Comparison of ENCODE assay signal across 7 cellular contexts in genomic region chr1:153922076-153922837, GRCh38. TPM values are rescaled to one million over a fixed set of nuclear protein-coding genes. Genes with fewer than 3 reads are reported as not detected.
A peak's percentile ranks its signal among the peaks of the same experiment; 100 is the strongest.
DNase-seq lines count a peak whose midpoint lies in the region; ATAC-seq, FAIRE-seq and TF ChIP-seq lines count a peak whose summit lies in the region.

No MANE protein-coding gene starts in this region.

- H3K9ac ChIP-seq in mammary epithelial cell (ENCODE audit: insufficient read depth, low read length) (peak overlapping the region; percentile 92), HepG2 (ENCODE audit: insufficient read depth, low read depth, low read length) (peak overlapping the region; percentile 84)

- H2AFZ ChIP-seq in mammary epithelial cell (ENCODE audit: low read depth, low read length) (peak overlapping the region; percentile 80), HepG2 (ENCODE audit: low read length) (no peak overlapping the region)

- H3K27ac ChIP-seq in mammary epithelial cell (ENCODE audit: insufficient read depth, low read depth, low read length) (peak overlapping the region; percentile 82), HepG2 (ENCODE audit: extremely low read length, insufficient read depth, low read length) (peak overlapping the region; percentile 83)

- intact Hi-C loops in mammary epithelial cell (cut with micrococcal nuclease) (loop anchor here (5.0 kb wide), 1 partner anchor 115 kb away; no protein-coding TSS in a partner anchor), HepG2 (cut with micrococcal nuclease; ENCODE audit: unreplicated experiment) (loop anchor here (5.0 kb wide), 1 partner anchor 35 kb away; the partner anchor contains the start of gene CRTC2)

- TF ChIP-seq POLR2A in HepG2 (IDR thresholded peaks at IDR 0.05; ENCODE audit: insufficient read depth in 1 of 2, low read depth in 2 of 2, low read length in 2 of 2), result no peak

- peak overlapping the region; percentile 94 for H3K4me3 ChIP-seq in GM12865 (ENCODE audit: low read depth, low read length)
- H3K4me3 ChIP-seq in mammary epithelial cell (replicated peaks in 1 of 3; ENCODE audit: insufficient read depth in 1 of 3, low read depth in 2 of 3, low read length in 3 of 3), result peak overlapping the region; percentile 80 to 93 (median 88)
- peak overlapping the region; percentile 74 to 80 (median 79) for H3K4me3 ChIP-seq in HepG2 (replicated peaks in 1 of 3; ENCODE audit: insufficient read depth in 1 of 3, low read depth in 2 of 3, low read length in 3 of 3)

- peak; percentile 86 for DNase-seq in GM12865 (ENCODE audit: low read depth)
- peak; percentile 28 for DNase-seq in HTR-8/SVneo (ENCODE audit: insufficient read length, low spot score)
- DNase-seq in SKM-1 (lab: John Stamatoyannopoulos, UW; ENCODE audit: unreplicated experiment), result peak; percentile 87
- peak; percentile 74 for DNase-seq in mammary epithelial cell
- peak; percentile 51 for DNase-seq in HepG2 (ENCODE audit: low spot score)
- DNase-seq in stimulated activated CD8-positive, alpha-beta memory T cell treated with anti-CD3 and anti-CD28 coated beads, Interleukin-12 subunit alpha, Interleukin-12 subunit beta, amount 100 ng/mL, for 1 hour (ENCODE audit: low read depth), result peak; percentile 37

- ATAC-seq in GM21381 (IDR thresholded peaks at IDR 0.05; ENCODE audit: unreplicated experiment), result peak; percentile 25
- ATAC-seq in HepG2, result peak; percentile 65

- H3K36me3 ChIP-seq in mammary epithelial cell (ENCODE audit: insufficient read depth, low read length) (peaks cover 3% of the 10 kb centered on the region), HepG2 (replicated peaks in 1 of 2; ENCODE audit: control insufficient read depth in 1 of 2, insufficient read depth in 2 of 2, low read length in 2 of 2) (peaks cover 0 to 3% of the 10 kb centered on the region in 2 experiments; a peak in 2 of 5 replicates)

- TF ChIP-seq RAD21 in HepG2 (CRISPR knock-in tag; IDR thresholded peaks at IDR 0.05), result no peak

- H3K4me1 ChIP-seq in mammary epithelial cell (ENCODE audit: insufficient read depth, low read length) (peaks cover 26% of the 10 kb centered on the region), HepG2 (ENCODE audit: insufficient read depth, low read length) (peaks cover 37% of the 10 kb centered on the region)

- peak overlapping the region; percentile 85 for H3K4me2 ChIP-seq in mammary epithelial cell (ENCODE audit: insufficient read depth, low read depth, low read length)
- H3K4me2 ChIP-seq in HepG2 (ENCODE audit: low read depth, low read length), result peak overlapping the region; percentile 90

- CTCF ChIA-PET in mammary epithelial cell (lab: Charles Lee; ENCODE audit: low non-redundant PET) (interaction anchor here (0.6 kb wide), 2 partner anchors 31 to 95 kb away, joined by 4 read pairs; no protein-coding TSS in a partner anchor), HepG2 (lab: Yijun Ruan, JAX; ENCODE audit: low intra/inter-chr PET ratio, low total read pairs) (no interaction called here)

- WGBS in mammary epithelial cell (ENCODE audit: low coverage, missing lambda C conversion rate), result 0% methylated on average over 9 of the region's 68 CpGs
- 2% methylated on average over 47 of the region's 68 CpGs for WGBS in HepG2 (ENCODE audit: low lambda C conversion rate)

- TF ChIP-seq CTCF in GM12865 (IDR thresholded peaks at IDR 0.05; ENCODE audit: insufficient read depth, low read depth, low read length, missing control alignments) (peak; percentile 14), mammary epithelial cell (conservative IDR thresholded peaks at IDR 0.05 in 1 of 2, IDR thresholded peaks at IDR 0.05 in 1 of 2; ENCODE audit: extremely low read depth in 1 of 2, insufficient read depth in 1 of 2, low read depth in 1 of 2, low read length in 2 of 2) (peak in 1 of 2 donors; percentile 45), HepG2 (CRISPR knock-in tag; IDR thresholded peaks at IDR 0.05) (peak; percentile 52)

- H3K27me3 ChIP-seq in mammary epithelial cell (ENCODE audit: insufficient read depth, low read length) (no peaks in the 10 kb centered on the region), HepG2 (ENCODE audit: control insufficient read depth in 1 of 2, insufficient read depth in 2 of 2, low read length in 2 of 2) (no peaks in the 10 kb centered on the region; a peak in 2 of 5 replicates)

- H3K79me2 ChIP-seq in mammary epithelial cell (ENCODE audit: insufficient read depth, low read length) (peaks cover 49% of the 10 kb centered on the region), HepG2 (ENCODE audit: insufficient read depth, low read length) (peaks cover 45% of the 10 kb centered on the region)

- dilution Hi-C loops in mammary epithelial cell (cut with HindIII; ENCODE audit: low sequenced_read_pairs), result loop anchor here (5.0 kb wide), 3 partner anchors 35 to 110 kb away; no protein-coding TSS in a partner anchor

- in situ Hi-C loops in mammary epithelial cell (cut with MboI; ENCODE audit: low sequenced_read_pairs in 2 of 2), result no loop called here
- in situ Hi-C loops in HepG2 (cut with HindIII; ENCODE audit: extremely low pct_ligation_motif_present, low pct_unique_long_range_greater_than_20kb), result no loop called here

- FAIRE-seq in HTR-8/SVneo (lab: Jason Lieb, UNC) (no peak), HepG2 (lab: Jason Lieb, UNC) (no peak)

- BruUV-seq in mammary epithelial cell (replicated peaks; lab: Mats Ljungman, UMichigan), result no TSS peak
- BruUV-seq in HepG2 (replicated peaks; lab: Mats Ljungman, UMichigan), result no TSS peak

- H4K20me1 ChIP-seq in mammary epithelial cell (ENCODE audit: insufficient read depth, low read length), result no peaks in the 10 kb centered on the region
- peaks cover 26% of the 10 kb centered on the region for H4K20me1 ChIP-seq in HepG2 (ENCODE audit: insufficient read depth, low read length)

- TF ChIP-seq EP300 in HepG2 (IDR thresholded peaks at IDR 0.05; ENCODE audit: low read depth in 2 of 2, low read length in 2 of 2) (no peak), HepG2 (CRISPR knock-in tag; IDR thresholded peaks at IDR 0.05; ENCODE audit: borderline replicate concordance) (no peak)

- H3K9me3 ChIP-seq in mammary epithelial cell (replicated peaks; ENCODE audit: insufficient read depth, low read length), result no peaks in the 10 kb centered on the region
- no peaks in the 10 kb centered on the region for H3K9me3 ChIP-seq in HepG2 (ENCODE audit: low read length)

- POLR2A ChIA-PET in HepG2 (lab: Yijun Ruan, JAX), result interaction anchor here (1.0 to 3.5 kb wide), 12 partner anchors 8 to 147 kb away, joined by 3 to 28 read pairs (median 12); partner anchors contain the start of genes CREB3L4, DENND4B, JTB and RPS27

RNA-seq across cellular contexts. Expression of gene GATAD2B, which starts 0.5 kb away (rescaled TPM):
- 10 to 100 TPM; 13.7 to 52.7 TPM for total RNA-seq in mammary epithelial cell
- polyA plus RNA-seq in mammary epithelial cell, result 6.4 TPM
- polyA minus RNA-seq in mammary epithelial cell, result 57.0 TPM
- total RNA-seq in HepG2 (2016; rRNA removed; fragmentation: Illumina TruSeq; extraction: Trizol), result 3.2 and 5.3 TPM in 2 replicates
- 2.7 and 3.0 TPM in 2 replicates for total RNA-seq in HepG2 (2016; cell fraction: cytosol; rRNA removed; fragmentation: Illumina TruSeq; extraction: Trizol; ENCODE audit: low read depth)
- total RNA-seq in HepG2 (2016; cell fraction: insoluble cytoplasmic fraction; rRNA removed; fragmentation: Illumina TruSeq; extraction: Trizol), result 2.9 and 4.8 TPM in 2 replicates
- total RNA-seq in HepG2 (2016; cell fraction: membrane; rRNA removed; fragmentation: Illumina TruSeq; extraction: Trizol), result 2.6 and 2.9 TPM in 2 replicates
- 5.6 and 7.4 TPM in 2 replicates for total RNA-seq in HepG2 (2016; cell fraction: nucleus; rRNA removed; fragmentation: Illumina TruSeq; extraction: Trizol)
- 5.1 and 5.2 TPM in 2 replicates for polyA plus RNA-seq in HepG2 (2011; rRNA removed)
- polyA plus RNA-seq in HepG2 (2011; cell fraction: cytosol; rRNA removed), result 2.3 and 2.4 TPM in 2 replicates
- 6.7 and 6.9 TPM in 2 replicates for polyA plus RNA-seq in HepG2 (2011; cell fraction: nucleus; rRNA removed)
- 5.4 and 5.6 TPM in 2 replicates for polyA plus RNA-seq in HepG2 (2012)
- polyA plus RNA-seq in HepG2 (2016; cell fraction: cytosol; fragmentation: Illumina TruSeq; extraction: Trizol; ENCODE audit: low read depth), result 0.17 TPM in 2 replicates
- polyA plus RNA-seq in HepG2 (2016; cell fraction: insoluble cytoplasmic fraction; fragmentation: Illumina TruSeq; extraction: Trizol; ENCODE audit: low read depth), result 4.0 and 4.9 TPM in 2 replicates
- 0.62 and 0.83 TPM in 2 replicates for polyA plus RNA-seq in HepG2 (2016; cell fraction: membrane; fragmentation: Illumina TruSeq; extraction: Trizol; ENCODE audit: low read depth)
- polyA plus RNA-seq in HepG2 (2016; cell fraction: nucleus; fragmentation: Illumina TruSeq; extraction: Trizol; ENCODE audit: insufficient read depth, low read depth), result 7.9 and 9.9 TPM in 2 replicates
- 8.7 and 32.1 TPM in 2 replicates for polyA minus RNA-seq in HepG2 (2011; rRNA and poly(A)+ RNA removed; ENCODE audit: low replicate concordance)
- 8.6 and 11.1 TPM in 2 replicates for polyA minus RNA-seq in HepG2 (2011; cell fraction: cytosol; rRNA and poly(A)+ RNA removed)
- 7.9 and 9.0 TPM in 2 replicates for polyA minus RNA-seq in HepG2 (2011; cell fraction: nucleus; rRNA and poly(A)+ RNA removed)

RNA-seq across cellular contexts. Expression of gene DENND4B, which starts 24.3 kb away (rescaled TPM):
- 10 to 100 TPM; 12.3 to 36.9 TPM for total RNA-seq in mammary epithelial cell
- 21.3 TPM for polyA plus RNA-seq in mammary epithelial cell
- 7.8 TPM for polyA minus RNA-seq in mammary epithelial cell
- 8.7 and 15.1 TPM in 2 replicates for total RNA-seq in HepG2 (2016; rRNA removed; fragmentation: Illumina TruSeq; extraction: Trizol)
- 9.7 and 9.9 TPM in 2 replicates for total RNA-seq in HepG2 (2016; cell fraction: cytosol; rRNA removed; fragmentation: Illumina TruSeq; extraction: Trizol; ENCODE audit: low read depth)
- total RNA-seq in HepG2 (2016; cell fraction: insoluble cytoplasmic fraction; rRNA removed; fragmentation: Illumina TruSeq; extraction: Trizol), result 7.7 and 18.1 TPM in 2 replicates
- 7.2 and 8.2 TPM in 2 replicates for total RNA-seq in HepG2 (2016; cell fraction: membrane; rRNA removed; fragmentation: Illumina TruSeq; extraction: Trizol)
- 23.7 and 25.9 TPM in 2 replicates for total RNA-seq in HepG2 (2016; cell fraction: nucleus; rRNA removed; fragmentation: Illumina TruSeq; extraction: Trizol)
- 20.3 and 24.3 TPM in 2 replicates for polyA plus RNA-seq in HepG2 (2011; rRNA removed)
- polyA plus RNA-seq in HepG2 (2011; cell fraction: cytosol; rRNA removed), result 6.5 and 10.3 TPM in 2 replicates
- 178 and 239 TPM in 2 replicates for polyA plus RNA-seq in HepG2 (2011; cell fraction: nucleus; rRNA removed)
- polyA plus RNA-seq in HepG2 (2012), result 17.2 and 21.8 TPM in 2 replicates
- 1.4 and 1.6 TPM in 2 replicates for polyA plus RNA-seq in HepG2 (2016; cell fraction: cytosol; fragmentation: Illumina TruSeq; extraction: Trizol; ENCODE audit: low read depth)
- 10.3 and 15.7 TPM in 2 replicates for polyA plus RNA-seq in HepG2 (2016; cell fraction: insoluble cytoplasmic fraction; fragmentation: Illumina TruSeq; extraction: Trizol; ENCODE audit: low read depth)
- 4.1 and 5.2 TPM in 2 replicates for polyA plus RNA-seq in HepG2 (2016; cell fraction: membrane; fragmentation: Illumina TruSeq; extraction: Trizol; ENCODE audit: low read depth)
- 75.3 and 79.3 TPM in 2 replicates for polyA plus RNA-seq in HepG2 (2016; cell fraction: nucleus; fragmentation: Illumina TruSeq; extraction: Trizol; ENCODE audit: insufficient read depth, low read depth)
- 60.1 and 65.7 TPM in 2 replicates for polyA minus RNA-seq in HepG2 (2011; rRNA and poly(A)+ RNA removed; ENCODE audit: low replicate concordance)
- polyA minus RNA-seq in HepG2 (2011; cell fraction: cytosol; rRNA and poly(A)+ RNA removed), result 7.4 and 8.5 TPM in 2 replicates
- polyA minus RNA-seq in HepG2 (2011; cell fraction: nucleus; rRNA and poly(A)+ RNA removed), result 66.1 and 70.7 TPM in 2 replicates

RNA-seq across cellular contexts. Expression of gene CRTC2, which starts 36.2 kb away (rescaled TPM):
- total RNA-seq in mammary epithelial cell (10 to 100 TPM in 1 of 2 donors, 1 to 10 TPM in 1; 6.0 to 31.7 TPM), HepG2 (2016; rRNA removed; fragmentation: Illumina TruSeq; extraction: Trizol) (4.0 and 6.1 TPM in 2 replicates)
- polyA plus RNA-seq in mammary epithelial cell (16.8 TPM), HepG2 (2011; rRNA removed) (24.2 and 26.7 TPM in 2 replicates)
- 37.2 TPM for polyA minus RNA-seq in mammary epithelial cell
- 3.0 and 4.2 TPM in 2 replicates for total RNA-seq in HepG2 (2016; cell fraction: cytosol; rRNA removed; fragmentation: Illumina TruSeq; extraction: Trizol; ENCODE audit: low read depth)
- total RNA-seq in HepG2 (2016; cell fraction: insoluble cytoplasmic fraction; rRNA removed; fragmentation: Illumina TruSeq; extraction: Trizol), result 3.1 and 5.5 TPM in 2 replicates
- 5.2 and 6.7 TPM in 2 replicates for total RNA-seq in HepG2 (2016; cell fraction: membrane; rRNA removed; fragmentation: Illumina TruSeq; extraction: Trizol)
- 7.2 and 9.2 TPM in 2 replicates for total RNA-seq in HepG2 (2016; cell fraction: nucleus; rRNA removed; fragmentation: Illumina TruSeq; extraction: Trizol)
- polyA plus RNA-seq in HepG2 (2011; cell fraction: cytosol; rRNA removed), result 10.1 and 12.6 TPM in 2 replicates
- 47.3 and 47.5 TPM in 2 replicates for polyA plus RNA-seq in HepG2 (2011; cell fraction: nucleus; rRNA removed)
- polyA plus RNA-seq in HepG2 (2012), result 14.5 and 18.4 TPM in 2 replicates
- polyA plus RNA-seq in HepG2 (2016; cell fraction: cytosol; fragmentation: Illumina TruSeq; extraction: Trizol; ENCODE audit: low read depth), result 4.5 and 4.8 TPM in 2 replicates
- 9.2 and 10.0 TPM in 2 replicates for polyA plus RNA-seq in HepG2 (2016; cell fraction: insoluble cytoplasmic fraction; fragmentation: Illumina TruSeq; extraction: Trizol; ENCODE audit: low read depth)
- polyA plus RNA-seq in HepG2 (2016; cell fraction: membrane; fragmentation: Illumina TruSeq; extraction: Trizol; ENCODE audit: low read depth), result 9.6 and 10.4 TPM in 2 replicates
- 37.9 and 40.4 TPM in 2 replicates for polyA plus RNA-seq in HepG2 (2016; cell fraction: nucleus; fragmentation: Illumina TruSeq; extraction: Trizol; ENCODE audit: insufficient read depth, low read depth)
- 40.4 and 54.2 TPM in 2 replicates for polyA minus RNA-seq in HepG2 (2011; rRNA and poly(A)+ RNA removed; ENCODE audit: low replicate concordance)
- polyA minus RNA-seq in HepG2 (2011; cell fraction: cytosol; rRNA and poly(A)+ RNA removed), result 9.1 and 10.3 TPM in 2 replicates
- polyA minus RNA-seq in HepG2 (2011; cell fraction: nucleus; rRNA and poly(A)+ RNA removed), result 20.5 and 25.0 TPM in 2 replicates

RNA-seq across cellular contexts. Expression of gene SLC39A1, which starts 41.1 kb away (rescaled TPM):
- total RNA-seq in mammary epithelial cell, result 10 to 100 TPM; 77.3 to 98.0 TPM
- polyA plus RNA-seq in mammary epithelial cell, result 84.2 TPM
- 38.3 TPM for polyA minus RNA-seq in mammary epithelial cell
- total RNA-seq in HepG2 (2016; rRNA removed; fragmentation: Illumina TruSeq; extraction: Trizol), result 47.5 and 78.4 TPM in 2 replicates
- total RNA-seq in HepG2 (2016; cell fraction: cytosol; rRNA removed; fragmentation: Illumina TruSeq; extraction: Trizol; ENCODE audit: low read depth), result 18.4 and 21.0 TPM in 2 replicates
- total RNA-seq in HepG2 (2016; cell fraction: insoluble cytoplasmic fraction; rRNA removed; fragmentation: Illumina TruSeq; extraction: Trizol), result 44.8 and 83.0 TPM in 2 replicates
- 48.8 and 53.3 TPM in 2 replicates for total RNA-seq in HepG2 (2016; cell fraction: membrane; rRNA removed; fragmentation: Illumina TruSeq; extraction: Trizol)
- 62.5 and 68.3 TPM in 2 replicates for total RNA-seq in HepG2 (2016; cell fraction: nucleus; rRNA removed; fragmentation: Illumina TruSeq; extraction: Trizol)
- polyA plus RNA-seq in HepG2 (2011; rRNA removed), result 71.2 and 80.5 TPM in 2 replicates
- 85.8 and 89.3 TPM in 2 replicates for polyA plus RNA-seq in HepG2 (2011; cell fraction: cytosol; rRNA removed)
- polyA plus RNA-seq in HepG2 (2011; cell fraction: nucleus; rRNA removed), result 45.4 and 53.1 TPM in 2 replicates
- 45.9 and 65.4 TPM in 2 replicates for polyA plus RNA-seq in HepG2 (2012)
- 17.5 and 20.5 TPM in 2 replicates for polyA plus RNA-seq in HepG2 (2016; cell fraction: cytosol; fragmentation: Illumina TruSeq; extraction: Trizol; ENCODE audit: low read depth)
- polyA plus RNA-seq in HepG2 (2016; cell fraction: insoluble cytoplasmic fraction; fragmentation: Illumina TruSeq; extraction: Trizol; ENCODE audit: low read depth), result 42.6 and 45.0 TPM in 2 replicates
- polyA plus RNA-seq in HepG2 (2016; cell fraction: membrane; fragmentation: Illumina TruSeq; extraction: Trizol; ENCODE audit: low read depth), result 36.5 and 40.5 TPM in 2 replicates
- polyA plus RNA-seq in HepG2 (2016; cell fraction: nucleus; fragmentation: Illumina TruSeq; extraction: Trizol; ENCODE audit: insufficient read depth, low read depth), result 87.4 and 101 TPM in 2 replicates
- 112 and 159 TPM in 2 replicates for polyA minus RNA-seq in HepG2 (2011; rRNA and poly(A)+ RNA removed; ENCODE audit: low replicate concordance)
- 38.9 and 39.9 TPM in 2 replicates for polyA minus RNA-seq in HepG2 (2011; cell fraction: cytosol; rRNA and poly(A)+ RNA removed)
- 14.5 and 19.6 TPM in 2 replicates for polyA minus RNA-seq in HepG2 (2011; cell fraction: nucleus; rRNA and poly(A)+ RNA removed)

RNA-seq across cellular contexts. Expression of gene CREB3L4, which starts 45.4 kb away (rescaled TPM):
- total RNA-seq in mammary epithelial cell (1 to 10 TPM; 6.7 to 8.8 TPM), HepG2 (2016; rRNA removed; fragmentation: Illumina TruSeq; extraction: Trizol) (7.8 and 9.9 TPM in 2 replicates)
- polyA plus RNA-seq in mammary epithelial cell (11.0 TPM), HepG2 (2011; rRNA removed) (17.4 and 18.7 TPM in 2 replicates)
- polyA minus RNA-seq in mammary epithelial cell, result not detected
- 2.6 and 3.2 TPM in 2 replicates for total RNA-seq in HepG2 (2016; cell fraction: cytosol; rRNA removed; fragmentation: Illumina TruSeq; extraction: Trizol; ENCODE audit: low read depth)
- total RNA-seq in HepG2 (2016; cell fraction: insoluble cytoplasmic fraction; rRNA removed; fragmentation: Illumina TruSeq; extraction: Trizol), result 8.3 and 10.7 TPM in 2 replicates
- 6.5 and 7.8 TPM in 2 replicates for total RNA-seq in HepG2 (2016; cell fraction: membrane; rRNA removed; fragmentation: Illumina TruSeq; extraction: Trizol)
- total RNA-seq in HepG2 (2016; cell fraction: nucleus; rRNA removed; fragmentation: Illumina TruSeq; extraction: Trizol), result 8.4 and 9.8 TPM in 2 replicates
- polyA plus RNA-seq in HepG2 (2011; cell fraction: cytosol; rRNA removed), result 13.1 and 18.4 TPM in 2 replicates
- polyA plus RNA-seq in HepG2 (2011; cell fraction: nucleus; rRNA removed), result 36.4 and 41.3 TPM in 2 replicates
- 9.7 and 10.7 TPM in 2 replicates for polyA plus RNA-seq in HepG2 (2012)
- 2.0 and 2.6 TPM in 2 replicates for polyA plus RNA-seq in HepG2 (2016; cell fraction: cytosol; fragmentation: Illumina TruSeq; extraction: Trizol; ENCODE audit: low read depth)
- polyA plus RNA-seq in HepG2 (2016; cell fraction: insoluble cytoplasmic fraction; fragmentation: Illumina TruSeq; extraction: Trizol; ENCODE audit: low read depth), result 8.4 and 10.9 TPM in 2 replicates
- polyA plus RNA-seq in HepG2 (2016; cell fraction: membrane; fragmentation: Illumina TruSeq; extraction: Trizol; ENCODE audit: low read depth), result 4.1 and 6.4 TPM in 2 replicates
- 15.7 and 16.0 TPM in 2 replicates for polyA plus RNA-seq in HepG2 (2016; cell fraction: nucleus; fragmentation: Illumina TruSeq; extraction: Trizol; ENCODE audit: insufficient read depth, low read depth)
- polyA minus RNA-seq in HepG2 (2011; rRNA and poly(A)+ RNA removed; ENCODE audit: low replicate concordance), result 22.4 and 31.3 TPM in 2 replicates
- 5.7 and 9.4 TPM in 2 replicates for polyA minus RNA-seq in HepG2 (2011; cell fraction: cytosol; rRNA and poly(A)+ RNA removed)
- 10.2 and 12.7 TPM in 2 replicates for polyA minus RNA-seq in HepG2 (2011; cell fraction: nucleus; rRNA and poly(A)+ RNA removed)

Comparison
In these comparisons a context has a peak if more than half of its experiments do, and no peak if none do; other contexts are left out.
1. Peak in every context shown above with its lines: DNase-seq, ATAC-seq, H3K4me3 ChIP-seq and H3K27ac ChIP-seq.
2. DNase-seq: peak in every context shown above with its lines; median percentile 87 in SKM-1; 86 in GM12865; 74 in mammary epithelial cell; 51 in HepG2; 37 in stimulated activated CD8-positive, alpha-beta memory T cell treated with anti-CD3 and anti-CD28 coated beads, Interleukin-12 subunit alpha, Interleukin-12 subunit beta, amount 100 ng/mL, for 1 hour; 28 in HTR-8/SVneo.